12 cellular contexts compared by ENCODE assay signal in genomic region chr17:8698142-8699050, GRCh38. TPM values are rescaled to one million over a fixed set of nuclear protein-coding genes. Genes with fewer than 3 reads are reported as not detected.
DNase-seq lines count a peak whose midpoint lies in the region; ATAC-seq and TF ChIP-seq lines count a peak whose summit lies in the region.
"Had no signal": no experiment of that assay in that cellular context is flagged by ENCODE, and none has a peak within 500 bp of the region (broad histone marks: within the 10 kb centered on the region; RNA-seq: fewer than 3 reads in every experiment).

No MANE protein-coding gene starts in this region.

- DNase-seq in AG10803 (ENCODE audit: low read depth) (peak; percentile 63), NCI-H82 (lab: John Stamatoyannopoulos, UW) (peak; percentile 72), fibroblast of lung (ENCODE audit: low read depth in 2 of 2) (peak; percentile 68 to 84), nephron progenitor cell (peak; percentile 53), NCI-H1092 (lab: John Stamatoyannopoulos, UW) (no peak)
- no peak for DNase-seq in NK-92 treated with Interleukin-12 subunit alpha and Interleukin-12 subunit beta, amount 100 ng/mL, for 24 hours (lab: John Stamatoyannopoulos, UW)
- no peak for DNase-seq in activated naive CD4-positive, alpha-beta T cell treated with Interleukin-2 at 50 U/mL for 16 hours
- DNase-seq: activated T-cell treated with anti-CD3 and anti-CD28 coated beads, Interleukin-2, amount 50 U/mL, for 4 hours; DND-41 had no signal

- no peaks in the 10 kb centered on the region for H3K27me3 ChIP-seq in fibroblast of lung (ENCODE audit: control insufficient read depth, insufficient read depth, low read length)

- H3K9ac ChIP-seq in fibroblast of lung (ENCODE audit: insufficient read depth, low read length) = no peak overlapping the region

- H3K27ac ChIP-seq in fibroblast of lung (ENCODE audit: insufficient read depth, low read length) = peak overlapping the region; percentile 39

- ATAC-seq in GM21619 (IDR thresholded peaks at IDR 0.05; ENCODE audit: unreplicated experiment) = no peak
- ATAC-seq: activated T-cell treated with anti-CD3 and anti-CD28 coated beads, Interleukin-2, amount 50 U/mL, for 4 hours had no signal

- peaks cover 12% of the 10 kb centered on the region for H3K4me1 ChIP-seq in fibroblast of lung (ENCODE audit: control insufficient read depth, extremely low read depth, insufficient read depth, low read length)

- H3K9me3 Mint-ChIP-seq in nephron progenitor cell = peaks cover 17% of the 10 kb centered on the region
- H3K9me3 Mint-ChIP-seq: activated T-cell treated with anti-CD3 and anti-CD28 coated beads, Interleukin-2, amount 50 U/mL, for 4 hours had no signal

- peak overlapping the region; percentile 99 for H3K27ac Mint-ChIP-seq in nephron progenitor cell

- H3K79me2 ChIP-seq in fibroblast of lung (ENCODE audit: control insufficient read depth, insufficient read depth, low read length) = no peaks in the 10 kb centered on the region

- H3K4me3 Mint-ChIP-seq in nephron progenitor cell = peak overlapping the region; percentile 74
- H3K4me3 Mint-ChIP-seq: activated T-cell treated with anti-CD3 and anti-CD28 coated beads, Interleukin-2, amount 50 U/mL, for 4 hours had no signal

- no peaks in the 10 kb centered on the region for H3K36me3 ChIP-seq in fibroblast of lung (ENCODE audit: control insufficient read depth, insufficient read depth, low read length)

- H3K36me3 Mint-ChIP-seq in nephron progenitor cell (ENCODE audit: low read depth) = peaks cover 2% of the 10 kb centered on the region

- no peaks in the 10 kb centered on the region for H3K9me3 ChIP-seq in fibroblast of lung (ENCODE audit: control insufficient read depth, insufficient read depth, low read depth, low read length)

- TF ChIP-seq CTCF in AG10803 (conservative IDR thresholded peaks at IDR 0.05; ENCODE audit: low read length) = no peak
- no peak for TF ChIP-seq CTCF in fibroblast of lung (conservative IDR thresholded peaks at IDR 0.05 in 1 of 2, IDR thresholded peaks at IDR 0.05 in 1 of 2; ENCODE audit: low read depth in 1 of 2, low read length in 2 of 2)
- no peak for TF ChIP-seq CTCF in nephron progenitor cell (IDR thresholded peaks at IDR 0.05)

- H3K4me3 ChIP-seq in AG10803 (ENCODE audit: low read length) (peak overlapping the region; percentile 43), fibroblast of lung (replicated peaks in 1 of 4; ENCODE audit: control extremely low read depth in 1 of 4, insufficient read depth in 1 of 4, low read depth in 3 of 4, low read length in 4 of 4) (peak overlapping the region in 3 of 4 experiments; percentile 13 to 34 (median 16))

- H4K20me1 ChIP-seq in fibroblast of lung (ENCODE audit: control insufficient read depth, extremely low read depth, insufficient read depth, low read length) = no peaks in the 10 kb centered on the region

- H2AFZ ChIP-seq in fibroblast of lung (ENCODE audit: low read length) = peak overlapping the region; percentile 47

- H3K4me2 ChIP-seq in fibroblast of lung (ENCODE audit: extremely low read depth, insufficient read depth, low read length) = peak overlapping the region; percentile 75

- peaks cover 66% of the 10 kb centered on the region for H3K4me1 Mint-ChIP-seq in nephron progenitor cell

- H3K27me3 Mint-ChIP-seq in nephron progenitor cell (ENCODE audit: low read depth, poor library complexity) = peaks cover 4% of the 10 kb centered on the region

RNA-seq across cellular contexts. Expression of gene CCDC42, which starts 46.2 kb away (rescaled TPM):
- not detected in 2 replicates for total RNA-seq in fibroblast of lung
- polyA plus RNA-seq in fibroblast of lung = not detected in 2 replicates
- not detected in 2 replicates for polyA plus RNA-seq in fibroblast of lung (2012)
- not detected in 2 replicates for polyA minus RNA-seq in fibroblast of lung (ENCODE audit: low replicate concordance)
- total RNA-seq: activated T-cell treated with anti-CD3 and anti-CD28 coated beads, Interleukin-2, amount 50 U/mL, for 4 hours; NCI-H460 had no signal
- polyA plus RNA-seq: keratinocyte had no signal

RNA-seq across cellular contexts. Expression of gene SPDYE4, which starts 60.0 kb away (rescaled TPM):
- total RNA-seq in fibroblast of lung = not detected in 2 replicates
- not detected in 2 replicates for polyA plus RNA-seq in fibroblast of lung
- polyA plus RNA-seq in fibroblast of lung (2012) = not detected in 2 replicates
- polyA minus RNA-seq in fibroblast of lung (ENCODE audit: low replicate concordance) = not detected in 2 replicates
- total RNA-seq: activated T-cell treated with anti-CD3 and anti-CD28 coated beads, Interleukin-2, amount 50 U/mL, for 4 hours; NCI-H460 had no signal
- polyA plus RNA-seq: keratinocyte had no signal

Comparison
In these comparisons a context has a peak if more than half of its experiments do, and no peak if none do; other contexts are left out.
1. DNase-seq: peak in AG10803 (single experiment), NCI-H82 (single experiment), fibroblast of lung (2 of 2) and nephron progenitor cell (single experiment); none in NK-92 treated with Interleukin-12 subunit alpha and Interleukin-12 subunit beta, amount 100 ng/mL, for 24 hours (single experiment), activated naive CD4-positive, alpha-beta T cell treated with Interleukin-2 at 50 U/mL for 16 hours (single experiment) and NCI-H1092 (single experiment).